ENCODE assay signal across 8 cellular contexts in genomic region chr13:114064516-114065140, GRCh38.
DNase-seq lines count a peak whose midpoint lies in the region; ATAC-seq and TF ChIP-seq lines count a peak whose summit lies in the region.

No MANE protein-coding gene starts in this region.

- H3K27me3 ChIP-seq in GM23338 (ENCODE audit: insufficient read depth), result no peaks in the 10 kb centered on the region
- peaks cover 0 to 6% (median 0%) of the 10 kb centered on the region in 4 donors for H3K27me3 ChIP-seq in esophagus squamous epithelium
- H3K27me3 ChIP-seq in neural progenitor cell, result no peaks in the 10 kb centered on the region

- H3F3A ChIP-seq in GM23338 (replicated peaks; ENCODE audit: low read depth) (peaks cover 6% of the 10 kb centered on the region), neural progenitor cell (ENCODE audit: low read depth) (peaks cover 27% of the 10 kb centered on the region)

- intact Hi-C loops in esophagus squamous epithelium (cut with DNase I), result no loop called here

- H3K9me3 ChIP-seq in SK-N-MC (ENCODE audit: low read depth, low read length), result no peaks in the 10 kb centered on the region
- H3K9me3 ChIP-seq in esophagus squamous epithelium, result no peaks in the 10 kb centered on the region
- no peaks in the 10 kb centered on the region for H3K9me3 ChIP-seq in neural progenitor cell (ENCODE audit: low read depth)

- H3K36me3 Mint-ChIP-seq in GM23338 (ENCODE audit: low read depth), result no peaks in the 10 kb centered on the region
- peaks cover 11% of the 10 kb centered on the region for H3K36me3 Mint-ChIP-seq in neural progenitor cell

- 3 to 8% methylated on average over 10 to 11 of the region's 17 CpGs for WGBS in esophagus squamous epithelium, 2 donors

- H3K27ac ChIP-seq in GM23338 (ENCODE audit: low read depth) (peak overlapping the region; percentile 84; the same call in 1 of the 2 replicates), SK-N-MC (peak overlapping the region; percentile 84), esophagus squamous epithelium (peak overlapping the region; percentile 80 to 98 (median 92)), neural progenitor cell (peak overlapping the region; percentile 70)

- H3K9me2 ChIP-seq in GM23338 (ENCODE audit: insufficient read depth), result no peaks in the 10 kb centered on the region

- H3K9me3 Mint-ChIP-seq in GM23338 (no peaks in the 10 kb centered on the region; the same call in 1 of the 3 replicates), neural progenitor cell (peaks cover 3% of the 10 kb centered on the region)

- no peaks in the 10 kb centered on the region; the same call in 1 of the 2 replicates for H4K20me1 ChIP-seq in GM23338 (replicated peaks; ENCODE audit: insufficient read depth)
- no peaks in the 10 kb centered on the region for H4K20me1 ChIP-seq in neural progenitor cell (ENCODE audit: low read depth)

- ATAC-seq in GM23338, result peak; percentile 50

- H3K36me3 ChIP-seq in GM23338 (ENCODE audit: insufficient read depth), result no peaks in the 10 kb centered on the region
- H3K36me3 ChIP-seq in SK-N-MC (ENCODE audit: insufficient read depth, low read length), result no peaks in the 10 kb centered on the region
- no peaks in the 10 kb centered on the region for H3K36me3 ChIP-seq in esophagus squamous epithelium
- no peaks in the 10 kb centered on the region for H3K36me3 ChIP-seq in neural progenitor cell

- H3K27ac Mint-ChIP-seq in GM23338 (peak overlapping the region; percentile 84), neural progenitor cell (peak overlapping the region; percentile 99)

- H3K27me3 Mint-ChIP-seq in GM23338 (ENCODE audit: insufficient read depth, low read depth, poor library complexity), result peaks cover 13% of the 10 kb centered on the region
- peaks cover 16% of the 10 kb centered on the region for H3K27me3 Mint-ChIP-seq in neural progenitor cell (ENCODE audit: insufficient read depth, low read depth)

- DNase-seq in GM23338 (ENCODE audit: low spot score), result no peak
- no peak for DNase-seq in SK-N-MC (ENCODE audit: low read depth, low spot score)
- DNase-seq in esophagus squamous epithelium (lab: John Stamatoyannopoulos, UW), result no peak
- DNase-seq in neural progenitor cell (ENCODE audit: low spot score), result peak; percentile 90
- DNase-seq in NCI-H345 (lab: John Stamatoyannopoulos, UW), result no peak
- DNase-seq in NOMO-1 treated with DMSO at 0.1 percent for 48 hours (lab: John Stamatoyannopoulos, UW; ENCODE audit: unreplicated experiment), result no peak
- no peak for DNase-seq in DMS153 (lab: John Stamatoyannopoulos, UW)
- no peak for DNase-seq in D341Med (ENCODE audit: low spot score)

- H2AFZ ChIP-seq in GM23338, result 0 out of 2 replicates have a peak overlapping the region, but pooled peaks have one; percentile 69
- no peak overlapping the region for H2AFZ ChIP-seq in neural progenitor cell (replicated peaks)

- H3K4me3 Mint-ChIP-seq in GM23338, result peak overlapping the region; percentile 60; the same call in 2 of the 3 replicates
- peak overlapping the region; percentile 67 for H3K4me3 Mint-ChIP-seq in neural progenitor cell

- peak overlapping the region; percentile 61 for H3K9ac ChIP-seq in SK-N-MC (ENCODE audit: insufficient read length)
- H3K9ac ChIP-seq in neural progenitor cell, result no peak overlapping the region

- H3K4me1 Mint-ChIP-seq in GM23338 (peaks cover 30% of the 10 kb centered on the region), neural progenitor cell (peaks cover 71% of the 10 kb centered on the region)

- TF ChIP-seq CTCF in GM23338 (conservative IDR thresholded peaks at IDR 0.05; ENCODE audit: low read depth in 2 of 2) (no peak), esophagus squamous epithelium (IDR thresholded peaks at IDR 0.05) (no peak), neural progenitor cell (IDR thresholded peaks at IDR 0.05) (no peak)

- TF ChIP-seq POLR2A in esophagus squamous epithelium (IDR thresholded peaks at IDR 0.05), result no peak

- H3K4me2 ChIP-seq in GM23338, result peak overlapping the region; percentile 65
- H3K4me2 ChIP-seq in neural progenitor cell, result peak overlapping the region; percentile 43

- H3K4me3 ChIP-seq in GM23338, result peak overlapping the region; percentile 30; the same call in 1 of the 2 replicates
- H3K4me3 ChIP-seq in SK-N-MC, result peak overlapping the region; percentile 63
- H3K4me3 ChIP-seq in esophagus squamous epithelium, result peak overlapping the region; percentile 6 to 61 (median 36)
- H3K4me3 ChIP-seq in neural progenitor cell, result no peak overlapping the region

- H3K4me1 ChIP-seq in GM23338 (ENCODE audit: insufficient read depth) (peaks cover 9% of the 10 kb centered on the region; the same call in 1 of the 2 replicates), esophagus squamous epithelium (peaks cover 27 to 89% (median 67%) of the 10 kb centered on the region in 3 donors), neural progenitor cell (peaks cover 28% of the 10 kb centered on the region)

- H3K79me2 ChIP-seq in GM23338 (replicated peaks; ENCODE audit: insufficient read depth) (peaks cover 13% of the 10 kb centered on the region), neural progenitor cell (ENCODE audit: low read depth) (no peaks in the 10 kb centered on the region)

TF ChIP-seq in GM23338, 12 proteins besides CTCF, POLR2A, EP300 and RAD21:
- TF ChIP-seq ZNF114 (CRISPR knock-in tag; IDR thresholded peaks at IDR 0.05) (no peak), EZH2 (IDR thresholded peaks at IDR 0.05; ENCODE audit: low read depth, unreplicated experiment) (no peak), ETS1 (IDR thresholded peaks at IDR 0.05) (no peak)
